Comparison of ENCODE assay signal across 9 cellular contexts in genomic region chr1:201714542-201715276, GRCh38.
A peak's percentile ranks its signal among the peaks of the same experiment; 100 is the strongest.
DNase-seq lines count a peak whose midpoint lies in the region; ATAC-seq and TF ChIP-seq lines count a peak whose summit lies in the region.
"Had no signal": no experiment of that assay in that cellular context is flagged by ENCODE, and none has a peak within 500 bp of the region (broad histone marks: within the 10 kb centered on the region; RNA-seq: fewer than 3 reads in every experiment).

No MANE protein-coding gene starts in this region.

- no peak for TF ChIP-seq POLR2A in gastroesophageal sphincter (IDR thresholded peaks at IDR 0.05)

- TF ChIP-seq EP300 in gastroesophageal sphincter (IDR thresholded peaks at IDR 0.05): no peak

- WGBS in gastroesophageal sphincter (ENCODE audit: low coverage in 1 of 2), 2 donors: 17% methylated on average over 2 to 7 of the region's 7 CpGs

- H3K4me3 ChIP-seq in HFF-Myc (replicated peaks; ENCODE audit: low read depth, low read length) (no peak overlapping the region), gastroesophageal sphincter (no peak overlapping the region), retinal pigment epithelial cell (ENCODE audit: low read length) (no peak overlapping the region)

- no peaks in the 10 kb centered on the region for H3K9me3 Mint-ChIP-seq in activated T-cell treated with anti-CD3 and anti-CD28 coated beads, Interleukin-2, amount 50 U/mL, for 72 hours

- H3K9me3 ChIP-seq in gastroesophageal sphincter: no peaks in the 10 kb centered on the region

- H3K4me3 Mint-ChIP-seq in activated T-cell treated with anti-CD3 and anti-CD28 coated beads, Interleukin-2, amount 50 U/mL, for 72 hours: no peak overlapping the region

- no peak overlapping the region for H3K27ac Mint-ChIP-seq in activated T-cell treated with anti-CD3 and anti-CD28 coated beads, Interleukin-2, amount 50 U/mL, for 72 hours

- peak overlapping the region; percentile 8 to 95 (median 85) for H3K27ac ChIP-seq in gastroesophageal sphincter
- H3K27ac ChIP-seq: KMS-11 had no signal

- H3K27me3 ChIP-seq in gastroesophageal sphincter: no peaks in the 10 kb centered on the region

- ATAC-seq in gastroesophageal sphincter (peak; percentile 86), HG02970 (IDR thresholded peaks at IDR 0.05; ENCODE audit: low FRiP score, unreplicated experiment) (no peak)
- ATAC-seq in activated T-cell treated with anti-CD3 and anti-CD28 coated beads, Interleukin-2, amount 50 U/mL, for 72 hours (replicated peaks in 1 of 2): no peak

- no peaks in the 10 kb centered on the region for H3K4me1 Mint-ChIP-seq in activated T-cell treated with anti-CD3 and anti-CD28 coated beads, Interleukin-2, amount 50 U/mL, for 72 hours (ENCODE audit: low read depth)

- H3K36me3 Mint-ChIP-seq in activated T-cell treated with anti-CD3 and anti-CD28 coated beads, Interleukin-2, amount 50 U/mL, for 72 hours (ENCODE audit: insufficient read depth in 2 of 2): no peaks in the 10 kb centered on the region

- no peak for TF ChIP-seq CTCF in HFF-Myc (IDR thresholded peaks at IDR 0.05; ENCODE audit: low read depth, low read length, missing control alignments)
- TF ChIP-seq CTCF in gastroesophageal sphincter (IDR thresholded peaks at IDR 0.05): no peak
- TF ChIP-seq CTCF in retinal pigment epithelial cell (conservative IDR thresholded peaks at IDR 0.05; ENCODE audit: low read depth, low read length): no peak

- peaks cover 7 to 91% (median 72%) of the 10 kb centered on the region in 3 donors for H3K4me1 ChIP-seq in gastroesophageal sphincter

- DNase-seq in HFF-Myc (ENCODE audit: extremely low read depth, low read depth) (peak; percentile 99), T1000 (lab: John Stamatoyannopoulos, UW) (peak; percentile 95), retinal pigment epithelial cell (ENCODE audit: low read depth) (peak; percentile 99), NCI-H2107 treated with DMSO at 0.1 percent for 48 hours (lab: John Stamatoyannopoulos, UW; ENCODE audit: unreplicated experiment) (no peak), NK-92 (lab: John Stamatoyannopoulos, UW; ENCODE audit: unreplicated experiment) (no peak)
- no peak for DNase-seq in activated T-cell treated with anti-CD3 and anti-CD28 coated beads, Interleukin-2, amount 50 U/mL, for 72 hours

- H3K27me3 Mint-ChIP-seq in activated T-cell treated with anti-CD3 and anti-CD28 coated beads, Interleukin-2, amount 50 U/mL, for 72 hours (ENCODE audit: low read depth): no peaks in the 10 kb centered on the region

- peaks cover 0 to 7% of the 10 kb centered on the region in 2 donors for H3K36me3 ChIP-seq in gastroesophageal sphincter

Comparison
In these comparisons a context has a peak if more than half of its experiments do, and no peak if none do; other contexts are left out.
1. DNase-seq: peak in HFF-Myc (single experiment), T1000 (single experiment) and retinal pigment epithelial cell (single experiment); none in activated T-cell treated with anti-CD3 and anti-CD28 coated beads, Interleukin-2, amount 50 U/mL, for 72 hours (0 of 2), NCI-H2107 treated with DMSO at 0.1 percent for 48 hours (single experiment) and NK-92 (single experiment).